ENCODE assay signal across 1 cellular context in the genomic region with DNA sequence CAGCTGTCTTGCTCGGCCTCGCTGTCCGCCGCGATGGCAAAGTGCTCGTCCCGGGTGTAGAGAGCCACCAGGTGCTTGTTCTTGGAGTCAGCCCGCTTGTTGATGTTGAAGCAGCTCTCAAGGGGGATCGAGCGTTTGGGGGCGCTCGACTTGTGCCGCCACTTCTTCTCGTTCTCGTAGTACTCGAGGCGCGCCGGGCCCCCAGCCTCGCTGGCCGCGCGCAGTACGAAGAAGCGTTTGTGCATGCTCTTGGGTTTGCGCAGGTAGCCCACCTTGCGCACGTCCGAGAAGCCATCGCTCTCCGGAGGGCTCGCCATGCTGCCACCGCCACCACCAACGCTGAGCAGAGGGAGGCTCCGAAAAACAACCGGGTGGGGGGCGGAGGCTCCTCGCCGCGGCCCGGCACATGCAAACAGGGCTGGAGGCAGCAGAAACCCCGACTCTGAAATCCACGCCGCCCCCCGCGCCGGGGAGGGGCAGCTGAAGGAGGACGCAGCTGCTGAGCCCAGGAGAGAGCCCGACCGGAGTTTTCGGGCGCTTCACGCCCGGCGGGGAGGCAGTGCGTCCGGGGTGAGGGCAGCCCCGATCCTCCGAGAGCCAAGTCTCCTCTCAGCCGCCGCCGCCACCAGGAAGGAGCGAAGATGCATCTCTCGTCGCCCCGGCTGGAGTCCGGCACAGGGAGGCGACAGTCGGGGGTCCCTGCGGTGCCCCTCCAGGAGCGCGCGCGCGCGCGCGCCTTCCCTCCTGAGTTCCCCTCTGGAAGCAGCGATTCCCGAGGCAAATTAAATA.
TF ChIP-seq lines count a peak whose summit lies in the region.

No MANE protein-coding gene starts in this region.

TF ChIP-seq in WTC11, 78 proteins besides CTCF, POLR2A, EP300 and RAD21 (continued from another document):
- TF ChIP-seq, protein P1, sequence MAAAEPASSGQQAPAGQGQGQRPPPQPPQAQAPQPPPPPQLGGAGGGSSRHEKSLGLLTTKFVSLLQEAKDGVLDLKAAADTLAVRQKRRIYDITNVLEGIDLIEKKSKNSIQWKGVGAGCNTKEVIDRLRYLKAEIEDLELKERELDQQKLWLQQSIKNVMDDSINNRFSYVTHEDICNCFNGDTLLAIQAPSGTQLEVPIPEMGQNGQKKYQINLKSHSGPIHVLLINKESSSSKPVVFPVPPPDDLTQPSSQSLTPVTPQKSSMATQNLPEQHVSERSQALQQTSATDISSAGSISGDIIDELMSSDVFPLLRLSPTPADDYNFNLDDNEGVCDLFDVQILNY (CRISPR knock-in tag; IDR thresholded peaks at IDR 0.05): no peak; the same call in 1 of the 2 replicates
- TF ChIP-seq GTF2I (CRISPR knock-in tag; conservative IDR thresholded peaks at IDR 0.05) (no peak), ELF4 (CRISPR knock-in tag; IDR thresholded peaks at IDR 0.05; ENCODE audit: low read depth) (0 out of 2 replicates have a peak, but pooled peaks have one; percentile 30), ZNF219 (CRISPR knock-in tag; IDR thresholded peaks at IDR 0.05; ENCODE audit: borderline replicate concordance) (no peak), CREB1 (CRISPR knock-in tag; IDR thresholded peaks at IDR 0.05) (no peak), ZNF416 (CRISPR knock-in tag; IDR thresholded peaks at IDR 0.05) (no peak)
- TF ChIP-seq, protein P2, sequence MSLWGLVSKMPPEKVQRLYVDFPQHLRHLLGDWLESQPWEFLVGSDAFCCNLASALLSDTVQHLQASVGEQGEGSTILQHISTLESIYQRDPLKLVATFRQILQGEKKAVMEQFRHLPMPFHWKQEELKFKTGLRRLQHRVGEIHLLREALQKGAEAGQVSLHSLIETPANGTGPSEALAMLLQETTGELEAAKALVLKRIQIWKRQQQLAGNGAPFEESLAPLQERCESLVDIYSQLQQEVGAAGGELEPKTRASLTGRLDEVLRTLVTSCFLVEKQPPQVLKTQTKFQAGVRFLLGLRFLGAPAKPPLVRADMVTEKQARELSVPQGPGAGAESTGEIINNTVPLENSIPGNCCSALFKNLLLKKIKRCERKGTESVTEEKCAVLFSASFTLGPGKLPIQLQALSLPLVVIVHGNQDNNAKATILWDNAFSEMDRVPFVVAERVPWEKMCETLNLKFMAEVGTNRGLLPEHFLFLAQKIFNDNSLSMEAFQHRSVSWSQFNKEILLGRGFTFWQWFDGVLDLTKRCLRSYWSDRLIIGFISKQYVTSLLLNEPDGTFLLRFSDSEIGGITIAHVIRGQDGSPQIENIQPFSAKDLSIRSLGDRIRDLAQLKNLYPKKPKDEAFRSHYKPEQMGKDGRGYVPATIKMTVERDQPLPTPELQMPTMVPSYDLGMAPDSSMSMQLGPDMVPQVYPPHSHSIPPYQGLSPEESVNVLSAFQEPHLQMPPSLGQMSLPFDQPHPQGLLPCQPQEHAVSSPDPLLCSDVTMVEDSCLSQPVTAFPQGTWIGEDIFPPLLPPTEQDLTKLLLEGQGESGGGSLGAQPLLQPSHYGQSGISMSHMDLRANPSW (CRISPR knock-in tag; conservative IDR thresholded peaks at IDR 0.05; ENCODE audit: low read depth): no peak
- TF ChIP-seq, protein P3, sequence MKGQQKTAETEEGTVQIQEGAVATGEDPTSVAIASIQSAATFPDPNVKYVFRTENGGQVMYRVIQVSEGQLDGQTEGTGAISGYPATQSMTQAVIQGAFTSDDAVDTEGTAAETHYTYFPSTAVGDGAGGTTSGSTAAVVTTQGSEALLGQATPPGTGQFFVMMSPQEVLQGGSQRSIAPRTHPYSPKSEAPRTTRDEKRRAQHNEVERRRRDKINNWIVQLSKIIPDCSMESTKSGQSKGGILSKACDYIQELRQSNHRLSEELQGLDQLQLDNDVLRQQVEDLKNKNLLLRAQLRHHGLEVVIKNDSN (CRISPR knock-in tag; IDR thresholded peaks at IDR 0.05): 0 out of 2 replicates have a peak, but pooled peaks have one; percentile 32
TF ChIP-seq in WTC11: peak in this region for 22.
